1 cellular context compared by ENCODE assay signal in genomic region chr3:49358217-49358883, GRCh38.
TF ChIP-seq lines count a peak whose summit lies in the region.

TSS of gene GPX1 (minus strand) at chr3:49358353. CDS start at chr3:49358278, 75 bp downstream.

TF ChIP-seq in HepG2, 621 proteins besides CTCF, POLR2A, EP300 and RAD21 (continued from another document and continues in another):
- TF ChIP-seq ZNF678 (CRISPR knock-in tag; IDR thresholded peaks at IDR 0.05) (0 out of 2 replicates have a peak, but pooled peaks have one; percentile 39), FOXP4 (CRISPR knock-in tag; IDR thresholded peaks at IDR 0.05) (peak; percentile 47; the same call in 1 of the 2 replicates), ZBTB10 (CRISPR knock-in tag; IDR thresholded peaks at IDR 0.05; ENCODE audit: borderline replicate concordance) (0 out of 2 replicates have a peak, but pooled peaks have one; percentile 39), SNAI1 (CRISPR knock-in tag; IDR thresholded peaks at IDR 0.05; ENCODE audit: borderline replicate concordance) (0 out of 2 replicates have a peak, but pooled peaks have one; percentile 46), TFDP2 (CRISPR knock-in tag; IDR thresholded peaks at IDR 0.05) (peak; percentile 89), REPIN1 (CRISPR knock-in tag; IDR thresholded peaks at IDR 0.05; ENCODE audit: borderline replicate concordance, low read depth) (peak; percentile 95), ZNF446 (CRISPR knock-in tag; IDR thresholded peaks at IDR 0.05) (0 out of 2 replicates have a peak, but pooled peaks have one; percentile 58), ZNF275 (CRISPR knock-in tag; IDR thresholded peaks at IDR 0.05; ENCODE audit: borderline replicate concordance) (peak; percentile 87; the same call in 1 of the 2 replicates), ZNF280B (CRISPR knock-in tag; IDR thresholded peaks at IDR 0.05; ENCODE audit: borderline replicate concordance) (peak; percentile 92), ZNF839 (CRISPR knock-in tag; IDR thresholded peaks at IDR 0.05; ENCODE audit: borderline replicate concordance) (peak; percentile 67; the same call in 1 of the 2 replicates), POLR2AphosphoS5 (IDR thresholded peaks at IDR 0.05; ENCODE audit: low read depth, low read length) (peak; percentile 74), BCL3 (CRISPR knock-in tag; IDR thresholded peaks at IDR 0.05) (peak; percentile 68; the same call in 1 of the 2 replicates), ZNF720 (CRISPR knock-in tag; IDR thresholded peaks at IDR 0.05) (no peak), MAF1 (CRISPR knock-in tag; IDR thresholded peaks at IDR 0.05; ENCODE audit: borderline replicate concordance) (peak; percentile 30; the same call in 1 of the 2 replicates), CSRNP1 (CRISPR knock-in tag; IDR thresholded peaks at IDR 0.05) (peak; percentile 98), ZMYM2 (CRISPR knock-in tag; IDR thresholded peaks at IDR 0.05) (peak; percentile 54; the same call in 1 of the 2 replicates), MLX (CRISPR knock-in tag; IDR thresholded peaks at IDR 0.05) (peak; percentile 76), ZBTB34 (CRISPR knock-in tag; IDR thresholded peaks at IDR 0.05) (peak; percentile 87), ZBTB49 (CRISPR knock-in tag; IDR thresholded peaks at IDR 0.05; ENCODE audit: borderline replicate concordance) (no peak), ZNF770 (CRISPR knock-in tag; IDR thresholded peaks at IDR 0.05) (peak; percentile 96), SKIL (CRISPR knock-in tag; IDR thresholded peaks at IDR 0.05; ENCODE audit: borderline replicate concordance) (no peak)
